Comparison of ENCODE assay signal across 17 cellular contexts in genomic region chr1:168513656-168514404, GRCh38. TPM values are rescaled to one million over a fixed set of nuclear protein-coding genes. Genes with fewer than 3 reads are reported as not detected.
DNase-seq lines count a peak whose midpoint lies in the region; ATAC-seq and TF ChIP-seq lines count a peak whose summit lies in the region.
"Had no signal": no experiment of that assay in that cellular context is flagged by ENCODE, and none has a peak within 500 bp of the region (broad histone marks: within the 10 kb centered on the region; RNA-seq: fewer than 3 reads in every experiment).

No MANE protein-coding gene starts in this region.

- no peaks in the 10 kb centered on the region for H3K9me3 ChIP-seq in gastroesophageal sphincter
- H3K9me3 ChIP-seq in ascending aorta: no peaks in the 10 kb centered on the region

- no peak for DNase-seq in activated CD4-positive, alpha-beta T cell treated with anti-CD3 and anti-CD28 coated beads, Interleukin-2, amount 10 ng/mL, durations not matched to agents 7 days and 5 days
- no peak for DNase-seq in activated CD4-positive, alpha-beta T cell treated with anti-CD3 and anti-CD28 coated beads for 4 hours
- no peak for DNase-seq in activated CD8-positive, alpha-beta T cell treated with anti-CD3 and anti-CD28 coated beads, Interleukin-2, amount 10 ng/mL, durations not matched to agents 7 days and 5 days
- DNase-seq in stimulated activated effector memory CD8-positive, alpha-beta T cell treated with anti-CD3 and anti-CD28 coated beads, Interleukin-12 subunit alpha, Interleukin-12 subunit beta, amount 100 ng/mL, for 72 hours (ENCODE audit: low spot score in 2 of 2): peak in 1 of 2 donors; percentile 65
- DNase-seq in ascending aorta (ENCODE audit: low spot score in 2 of 2) (no peak), NCI-H1417 treated with DMSO at 0.1 percent for 48 hours (lab: John Stamatoyannopoulos, UW) (no peak)
- DNase-seq: hypothalamus; Kasumi-1; NCI-H2029 treated with DMSO at 0.1 percent for 48 hours; stimulated activated CD4-positive, alpha-beta T cell treated with anti-CD3 and anti-CD28 coated beads, Interleukin-2, amount 100 ng/mL, for 48 hours had no signal

- peak overlapping the region; percentile 84 for H3K27ac Mint-ChIP-seq in activated CD4-positive, alpha-beta T cell treated with anti-CD3 and anti-CD28 coated beads, Interleukin-2, amount 10 ng/mL, durations not matched to agents 7 days and 5 days
- H3K27ac Mint-ChIP-seq in activated CD8-positive, alpha-beta T cell treated with anti-CD3 and anti-CD28 coated beads, Interleukin-2, amount 10 ng/mL, durations not matched to agents 7 days and 5 days: peak overlapping the region; percentile 94
- H3K27ac Mint-ChIP-seq in stimulated activated effector memory CD8-positive, alpha-beta T cell treated with anti-CD3 and anti-CD28 coated beads, Interleukin-12 subunit alpha, Interleukin-12 subunit beta, amount 100 ng/mL, for 72 hours: peak overlapping the region; percentile 93

- no peaks in the 10 kb centered on the region for H3K27me3 ChIP-seq in gastroesophageal sphincter
- no peaks in the 10 kb centered on the region for H3K27me3 ChIP-seq in ascending aorta

- H3K27ac ChIP-seq in gastroesophageal sphincter: peak overlapping the region in 3 of 4 donors; percentile 18 to 32 (median 26)
- H3K27ac ChIP-seq in ascending aorta: no peak overlapping the region

- CTCF ChIA-PET in activated CD4-positive, alpha-beta T cell treated with anti-CD3 and anti-CD28 coated beads, Interleukin-2, amount 10 ng/mL, durations not matched to agents 7 days and 5 days (lab: Charles Lee): interaction anchor here (1.0 to 2.0 kb wide), 3 partner anchors 8 to 31 kb away, joined by 3 to 7 read pairs (median 3); no protein-coding TSS in a partner anchor
- CTCF ChIA-PET in activated CD8-positive, alpha-beta T cell treated with anti-CD3 and anti-CD28 coated beads, Interleukin-2, amount 10 ng/mL, durations not matched to agents 7 days and 5 days (lab: Charles Lee): interaction anchor here (1.0 to 2.8 kb wide), 4 partner anchors 21 to 75 kb away, joined by 3 to 11 read pairs (median 6); no protein-coding TSS in a partner anchor

- no peak for TF ChIP-seq CTCF in gastroesophageal sphincter (IDR thresholded peaks at IDR 0.05)
- TF ChIP-seq CTCF in ascending aorta (IDR thresholded peaks at IDR 0.05): no peak

- peaks cover 0 to 45% (median 7%) of the 10 kb centered on the region in 3 donors for H3K4me1 ChIP-seq in gastroesophageal sphincter
- no peaks in the 10 kb centered on the region for H3K4me1 ChIP-seq in ascending aorta

- no peaks in the 10 kb centered on the region for H3K36me3 ChIP-seq in gastroesophageal sphincter
- H3K36me3 ChIP-seq in ascending aorta: no peaks in the 10 kb centered on the region

- peaks cover 75% of the 10 kb centered on the region for H3K4me1 Mint-ChIP-seq in activated CD4-positive, alpha-beta T cell treated with anti-CD3 and anti-CD28 coated beads, Interleukin-2, amount 10 ng/mL, durations not matched to agents 7 days and 5 days
- H3K4me1 Mint-ChIP-seq in activated CD8-positive, alpha-beta T cell treated with anti-CD3 and anti-CD28 coated beads, Interleukin-2, amount 10 ng/mL, durations not matched to agents 7 days and 5 days (ENCODE audit: low read depth): peaks cover 92% of the 10 kb centered on the region
- peaks cover 67% of the 10 kb centered on the region for H3K4me1 Mint-ChIP-seq in stimulated activated effector memory CD8-positive, alpha-beta T cell treated with anti-CD3 and anti-CD28 coated beads, Interleukin-12 subunit alpha, Interleukin-12 subunit beta, amount 100 ng/mL, for 72 hours

- peak; percentile 29 for ATAC-seq in activated CD8-positive, alpha-beta T cell treated with anti-CD3 and anti-CD28 coated beads, Interleukin-2, amount 10 ng/mL, durations not matched to agents 7 days and 5 days
- peak; percentile 56 for ATAC-seq in gastroesophageal sphincter
- ATAC-seq in stimulated activated effector memory CD8-positive, alpha-beta T cell treated with anti-CD3 and anti-CD28 coated beads, Interleukin-12 subunit alpha, Interleukin-12 subunit beta, amount 100 ng/mL, for 72 hours: peak; percentile 1
- ATAC-seq in GM18867 (IDR thresholded peaks at IDR 0.05; ENCODE audit: unreplicated experiment): no peak

- peaks cover 7% of the 10 kb centered on the region for H3K9me3 Mint-ChIP-seq in activated CD4-positive, alpha-beta T cell treated with anti-CD3 and anti-CD28 coated beads, Interleukin-2, amount 10 ng/mL, durations not matched to agents 7 days and 5 days
- H3K9me3 Mint-ChIP-seq in activated CD8-positive, alpha-beta T cell treated with anti-CD3 and anti-CD28 coated beads, Interleukin-2, amount 10 ng/mL, durations not matched to agents 7 days and 5 days (ENCODE audit: insufficient read depth): no peaks in the 10 kb centered on the region
- H3K9me3 Mint-ChIP-seq in stimulated activated effector memory CD8-positive, alpha-beta T cell treated with anti-CD3 and anti-CD28 coated beads, Interleukin-12 subunit alpha, Interleukin-12 subunit beta, amount 100 ng/mL, for 72 hours: no peaks in the 10 kb centered on the region

- WGBS in gastroesophageal sphincter (ENCODE audit: low coverage in 1 of 2), 2 donors: 47 to 56% methylated on average over 5 to 9 of the region's 9 CpGs

- intact Hi-C loops in ascending aorta (cut with DNase I): no loop called here

- no peak for TF ChIP-seq POLR2A in gastroesophageal sphincter (IDR thresholded peaks at IDR 0.05)

- peak overlapping the region; percentile 23 for H3K4me3 Mint-ChIP-seq in activated CD4-positive, alpha-beta T cell treated with anti-CD3 and anti-CD28 coated beads, Interleukin-2, amount 10 ng/mL, durations not matched to agents 7 days and 5 days
- peak overlapping the region; percentile 64 for H3K4me3 Mint-ChIP-seq in activated CD8-positive, alpha-beta T cell treated with anti-CD3 and anti-CD28 coated beads, Interleukin-2, amount 10 ng/mL, durations not matched to agents 7 days and 5 days
- peak overlapping the region; percentile 67 for H3K4me3 Mint-ChIP-seq in stimulated activated effector memory CD8-positive, alpha-beta T cell treated with anti-CD3 and anti-CD28 coated beads, Interleukin-12 subunit alpha, Interleukin-12 subunit beta, amount 100 ng/mL, for 72 hours

- POLR2A ChIA-PET in activated CD4-positive, alpha-beta T cell treated with anti-CD3 and anti-CD28 coated beads, Interleukin-2, amount 10 ng/mL, durations not matched to agents 7 days and 5 days (lab: Charles Lee): no interaction called here
- POLR2A ChIA-PET in activated CD8-positive, alpha-beta T cell treated with anti-CD3 and anti-CD28 coated beads, Interleukin-2, amount 10 ng/mL, durations not matched to agents 7 days and 5 days (lab: Charles Lee): interaction anchor here (0.6 to 1.0 kb wide), 2 partner anchors 46 to 952 kb away, joined by 3 to 4 read pairs; no protein-coding TSS in a partner anchor

- H3K36me3 Mint-ChIP-seq in activated CD4-positive, alpha-beta T cell treated with anti-CD3 and anti-CD28 coated beads, Interleukin-2, amount 10 ng/mL, durations not matched to agents 7 days and 5 days (ENCODE audit: low read depth): peaks cover 14% of the 10 kb centered on the region
- peaks cover 35% of the 10 kb centered on the region for H3K36me3 Mint-ChIP-seq in activated CD8-positive, alpha-beta T cell treated with anti-CD3 and anti-CD28 coated beads, Interleukin-2, amount 10 ng/mL, durations not matched to agents 7 days and 5 days (ENCODE audit: low read depth)
- H3K36me3 Mint-ChIP-seq in stimulated activated effector memory CD8-positive, alpha-beta T cell treated with anti-CD3 and anti-CD28 coated beads, Interleukin-12 subunit alpha, Interleukin-12 subunit beta, amount 100 ng/mL, for 72 hours: peaks cover 17% of the 10 kb centered on the region

- H3K4me3 ChIP-seq in gastroesophageal sphincter (no peak overlapping the region), ascending aorta (no peak overlapping the region)

- no peak for TF ChIP-seq EP300 in gastroesophageal sphincter (IDR thresholded peaks at IDR 0.05)

- no peaks in the 10 kb centered on the region for H3K27me3 Mint-ChIP-seq in activated CD4-positive, alpha-beta T cell treated with anti-CD3 and anti-CD28 coated beads, Interleukin-2, amount 10 ng/mL, durations not matched to agents 7 days and 5 days
- no peaks in the 10 kb centered on the region for H3K27me3 Mint-ChIP-seq in activated CD8-positive, alpha-beta T cell treated with anti-CD3 and anti-CD28 coated beads, Interleukin-2, amount 10 ng/mL, durations not matched to agents 7 days and 5 days (ENCODE audit: low read depth)

RNA-seq across cellular contexts. Expression of gene XCL2, which starts 30.0 kb away (rescaled TPM):
- not detected for total RNA-seq in activated CD4-positive, alpha-beta T cell treated with anti-CD3 and anti-CD28 coated beads, Interleukin-2, amount 10 ng/mL, durations not matched to agents 7 days and 5 days
- total RNA-seq in activated CD8-positive, alpha-beta T cell treated with anti-CD3 and anti-CD28 coated beads, Interleukin-2, amount 10 ng/mL, durations not matched to agents 7 days and 5 days: 10 to 100 TPM; 41.2 to 41.8 TPM
- 1 to 10 TPM in 1 of 4 donors, not detected in 3; 2.0 TPM for total RNA-seq in gastroesophageal sphincter
- not detected for total RNA-seq in ascending aorta
- total RNA-seq: A172, chondrocyte, myocyte, renal cortical epithelial cell, ureter had no signal

Comparison
In these comparisons a context has a peak if more than half of its experiments do, and no peak if none do; other contexts are left out.
1. H3K27ac ChIP-seq: peak in gastroesophageal sphincter (3 of 4); none in ascending aorta (0 of 2).
2. RNA of gene XCL2, which starts 30.0 kb away (total RNA-seq): 41.2 to 41.8 TPM in activated CD8-positive, alpha-beta T cell treated with anti-CD3 and anti-CD28 coated beads, Interleukin-2, amount 10 ng/mL, durations not matched to agents 7 days and 5 days; 2.0 TPM in gastroesophageal sphincter, not detected in activated CD4-positive, alpha-beta T cell treated with anti-CD3 and anti-CD28 coated beads, Interleukin-2, amount 10 ng/mL, durations not matched to agents 7 days and 5 days and not detected in ascending aorta (single experiment); every median in the first group is over 10 times any median in the second.
3. Peak in every context shown above with its lines, with median percentiles within 50 percentile points of each other: H3K27ac Mint-ChIP-seq and H3K4me3 Mint-ChIP-seq.